1 cellular context compared by ENCODE assay signal in genomic region chr11:73652046-73652730, GRCh38.
TF ChIP-seq lines count a peak whose summit lies in the region.

No MANE protein-coding gene starts in this region.

TF ChIP-seq in HepG2, 621 proteins besides CTCF, POLR2A, EP300 and RAD21 (continued from another document):
- no peak for TF ChIP-seq TEF (CRISPR knock-in tag; IDR thresholded peaks at IDR 0.05)
- no peak for TF ChIP-seq ZNF18 (CRISPR knock-in tag; IDR thresholded peaks at IDR 0.05; ENCODE audit: insufficient replicate concordance)
- TF ChIP-seq KDM2A (CRISPR knock-in tag; IDR thresholded peaks at IDR 0.05; ENCODE audit: borderline replicate concordance, low read depth) = 0 out of 2 replicates have a peak, but pooled peaks have one; percentile 17
